Comparison of ENCODE assay signal across 9 cellular contexts in genomic region chrX:25021132-25021498, GRCh38. TPM values are rescaled to one million over a fixed set of nuclear protein-coding genes. Genes with fewer than 3 reads are reported as not detected.
DNase-seq lines count a peak whose midpoint lies in the region; ATAC-seq and TF ChIP-seq lines count a peak whose summit lies in the region.
"Had no signal": no experiment of that assay in that cellular context is flagged by ENCODE, and none has a peak within 500 bp of the region (broad histone marks: within the 10 kb centered on the region; RNA-seq: fewer than 3 reads in every experiment).

No MANE protein-coding gene starts in this region.

- no peak overlapping the region for H2AK5ac ChIP-seq in mesendoderm (ENCODE audit: low read length)

- intact Hi-C loops in Caco-2 (cut with micrococcal nuclease; ENCODE audit: unreplicated experiment), result loop anchor here (1.0 to 5.0 kb wide), 3 partner anchors 121 to 269 kb away; no protein-coding TSS in a partner anchor

- no CpG with 5 or more reads among the region's 16 CpGs for WGBS in mesendoderm (ENCODE audit: extremely low coverage, insufficient coverage, low lambda C conversion rate)
- 10 to 32% methylated on average over 16 of the region's 16 CpGs for WGBS in tibial nerve, 2 donors

- peak overlapping the region; percentile 69 for H3K4me3 Mint-ChIP-seq in Caco-2 (ENCODE audit: unreplicated experiment)

- H4K20me1 ChIP-seq in SU-DHL-6 (ENCODE audit: low read depth, low read length), result no peaks in the 10 kb centered on the region

- H3K9me2 ChIP-seq in SU-DHL-6 (replicated peaks; ENCODE audit: insufficient read depth, low read length), result no peaks in the 10 kb centered on the region

- H3F3A ChIP-seq in SU-DHL-6 (ENCODE audit: insufficient read depth), result no peaks in the 10 kb centered on the region

- H3K79me1 ChIP-seq in mesendoderm (ENCODE audit: low read length), result no peaks in the 10 kb centered on the region

- H3K4ac ChIP-seq in mesendoderm (ENCODE audit: low read depth, low read length), result no peak overlapping the region

- no peak overlapping the region for H3K18ac ChIP-seq in mesendoderm (ENCODE audit: low read length)

- no peak for TF ChIP-seq EP300 in tibial nerve (IDR thresholded peaks at IDR 0.05)

- peaks cover 6% of the 10 kb centered on the region for H3K36me3 Mint-ChIP-seq in Caco-2 (ENCODE audit: insufficient read depth, unreplicated experiment)

- POLR2A ChIA-PET in Caco-2 (lab: Charles Lee) (no interaction called here), HEK293 (lab: Yijun Ruan, JAX) (no interaction called here)

- TF ChIP-seq CTCF in Caco-2 (IDR thresholded peaks at IDR 0.05; ENCODE audit: insufficient read depth in 1 of 2, low read depth in 1 of 2, low read length in 1 of 2, severe bottlenecking in 1 of 2, unreplicated experiment in 1 of 2) (peak in 1 of 2 experiments; percentile 3), HEK293 (tag by site-specific recombination; IDR thresholded peaks at IDR 0.05) (no peak), SU-DHL-6 (IDR thresholded peaks at IDR 0.05; ENCODE audit: insufficient read depth, low read length, poor library complexity, severe bottlenecking) (no peak), tibial nerve (IDR thresholded peaks at IDR 0.05) (no peak)

- H3K4me3 ChIP-seq in Caco-2 (ENCODE audit: low read depth, low read length) (peak overlapping the region; percentile 35), HEK293 (ENCODE audit: low read depth, low read length) (peak overlapping the region; percentile 40), SU-DHL-6 (ENCODE audit: insufficient read depth, low read length, poor library complexity, severe bottlenecking) (peak overlapping the region; percentile 26), mesendoderm (ENCODE audit: low read length) (no peak overlapping the region), tibial nerve (no peak overlapping the region)

- no peak overlapping the region for H3K27ac Mint-ChIP-seq in Caco-2 (ENCODE audit: unreplicated experiment)

- H3K79me2 ChIP-seq in SU-DHL-6 (ENCODE audit: insufficient read depth, low read length) (no peaks in the 10 kb centered on the region), mesendoderm (ENCODE audit: control insufficient read depth, insufficient read depth, low read length) (no peaks in the 10 kb centered on the region)

- H2BK120ac ChIP-seq in mesendoderm (ENCODE audit: low read depth, low read length), result no peak overlapping the region

- no peaks in the 10 kb centered on the region for H3K9me3 Mint-ChIP-seq in Caco-2 (ENCODE audit: unreplicated experiment)

- H4K8ac ChIP-seq in mesendoderm (ENCODE audit: low read depth, low read length), result no peak overlapping the region

- no peak overlapping the region for H4K5ac ChIP-seq in mesendoderm (ENCODE audit: low read length)

- BruUV-seq in Caco-2 (replicated peaks; lab: Mats Ljungman, UMichigan), result no TSS peak

- H2AFZ ChIP-seq in SU-DHL-6 (ENCODE audit: low read depth, low read length, severe bottlenecking), result no peak overlapping the region

- H3K4me1 ChIP-seq in Caco-2 (no peaks in the 10 kb centered on the region), HEK293 (ENCODE audit: control insufficient read depth, insufficient read depth, low read length) (peaks cover 16% of the 10 kb centered on the region), mesendoderm (ENCODE audit: control insufficient read depth, low read depth, low read length) (no peaks in the 10 kb centered on the region), tibial nerve (peaks cover 0 to 17% (median 0%) of the 10 kb centered on the region in 4 donors)

- no peak overlapping the region for H3K56ac ChIP-seq in mesendoderm (ENCODE audit: low read length)

- DNase-seq in Caco-2 (no peak), mesendoderm (no peak), RPMI8226 (no peak), tibial nerve (ENCODE audit: low spot score in 2 of 2) (no peak)
- DNase-seq: left cardiac atrium had no signal

- ATAC-seq in HG03139 (IDR thresholded peaks at IDR 0.05; ENCODE audit: unreplicated experiment) (no peak), HG03521 (IDR thresholded peaks at IDR 0.05; ENCODE audit: unreplicated experiment) (no peak)

- no peak overlapping the region for H3K23ac ChIP-seq in mesendoderm (ENCODE audit: low read length)

- no peak overlapping the region for H3K27ac ChIP-seq in HEK293 (ENCODE audit: extremely low read depth, low read depth, low read length)
- H3K27ac ChIP-seq in SU-DHL-6 (ENCODE audit: low read depth, low read length), result no peak overlapping the region
- no peak overlapping the region for H3K27ac ChIP-seq in mesendoderm (ENCODE audit: low read depth, low read length)
- no peak overlapping the region for H3K27ac ChIP-seq in tibial nerve

- H3K4me2 ChIP-seq in SU-DHL-6 (ENCODE audit: low read depth, low read length, poor library complexity, severe bottlenecking), result peak overlapping the region; percentile 56
- H3K4me2 ChIP-seq in mesendoderm (ENCODE audit: low read length), result peak overlapping the region; percentile 31

- no peak overlapping the region for H2BK15ac ChIP-seq in mesendoderm (replicated peaks; ENCODE audit: low read depth)

- no peak overlapping the region for H3K9ac ChIP-seq in SU-DHL-6 (ENCODE audit: low read length)
- H3K9ac ChIP-seq in mesendoderm (ENCODE audit: low read length), result no peak overlapping the region

- CTCF ChIA-PET in Caco-2 (lab: Charles Lee), result interaction anchor here (1.5 to 1.6 kb wide), 2 partner anchors 25 to 182 kb away, joined by 6 to 11 read pairs; no protein-coding TSS in a partner anchor
- CTCF ChIA-PET in HEK293 (lab: Yijun Ruan, JAX), result interaction anchor here (0.6 to 3.6 kb wide), 17 partner anchors 8 to 1400 kb away, joined by 3 to 24 read pairs (median 3); no protein-coding TSS in a partner anchor

- no peak overlapping the region for H2BK5ac ChIP-seq in mesendoderm (ENCODE audit: low read length)

- H3K27me3 ChIP-seq in Caco-2 (replicated peaks; ENCODE audit: control insufficient read depth, insufficient read depth, low read length) (no peaks in the 10 kb centered on the region; the same call in 1 of the 2 replicates), SU-DHL-6 (ENCODE audit: low read length) (no peaks in the 10 kb centered on the region), mesendoderm (ENCODE audit: insufficient read depth, low read length, poor library complexity) (peaks cover 33% of the 10 kb centered on the region), tibial nerve (peaks cover 2 to 99% of the 10 kb centered on the region in 2 donors)

- H3K36me3 ChIP-seq in Caco-2 (ENCODE audit: control insufficient read depth, insufficient read depth, low read length) (no peaks in the 10 kb centered on the region), HEK293 (ENCODE audit: control insufficient read depth in 2 of 2, insufficient read depth in 1 of 2, low read length in 2 of 2) (no peaks in the 10 kb centered on the region), SU-DHL-6 (ENCODE audit: low read length) (no peaks in the 10 kb centered on the region), mesendoderm (ENCODE audit: control insufficient read depth, insufficient read depth, low read length) (no peaks in the 10 kb centered on the region), tibial nerve (no peaks in the 10 kb centered on the region)

- no peaks in the 10 kb centered on the region for H3K4me1 Mint-ChIP-seq in Caco-2 (ENCODE audit: low read depth, unreplicated experiment)

- no peak for TF ChIP-seq POLR2A in tibial nerve (IDR thresholded peaks at IDR 0.05)

- peaks cover 34% of the 10 kb centered on the region for H3K27me3 Mint-ChIP-seq in Caco-2 (ENCODE audit: insufficient read depth, unreplicated experiment)

- H3K9me3 ChIP-seq in Caco-2 (no peaks in the 10 kb centered on the region), HEK293 (ENCODE audit: control insufficient read depth, insufficient read depth, low read depth, low read length) (no peaks in the 10 kb centered on the region), SU-DHL-6 (ENCODE audit: insufficient read depth, low read length) (no peaks in the 10 kb centered on the region), tibial nerve (no peaks in the 10 kb centered on the region)

TF ChIP-seq in HEK293, 187 proteins besides CTCF, POLR2A, EP300 and RAD21 (continues in another document):
- TF ChIP-seq, protein P1, sequence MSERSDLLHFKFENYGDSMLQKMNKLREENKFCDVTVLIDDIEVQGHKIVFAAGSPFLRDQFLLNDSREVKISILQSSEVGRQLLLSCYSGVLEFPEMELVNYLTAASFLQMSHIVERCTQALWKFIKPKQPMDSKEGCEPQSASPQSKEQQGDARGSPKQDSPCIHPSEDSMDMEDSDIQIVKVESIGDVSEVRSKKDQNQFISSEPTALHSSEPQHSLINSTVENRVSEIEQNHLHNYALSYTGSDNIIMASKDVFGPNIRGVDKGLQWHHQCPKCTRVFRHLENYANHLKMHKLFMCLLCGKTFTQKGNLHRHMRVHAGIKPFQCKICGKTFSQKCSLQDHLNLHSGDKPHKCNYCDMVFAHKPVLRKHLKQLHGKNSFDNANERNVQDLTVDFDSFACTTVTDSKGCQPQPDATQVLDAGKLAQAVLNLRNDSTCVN (tag by site-specific recombination; optimal IDR thresholded peaks at IDR 0.05), result peak; percentile 9
- no peak for TF ChIP-seq ZBTB11 (tag by site-specific recombination; conservative IDR thresholded peaks at IDR 0.05; ENCODE audit: low read depth)

RNA-seq across cellular contexts. Expression of gene ARX, which starts 5.3 kb away (rescaled TPM):
- total RNA-seq in Caco-2 (2022), result 0.49 and 0.52 TPM in 2 replicates
- 0.04 TPM for polyA plus RNA-seq in mesendoderm (2013, experiment 1 of 2)
- polyA plus RNA-seq in mesendoderm (2013, experiment 2 of 2), result 0.01 TPM
- not detected for total RNA-seq in tibial nerve
- total RNA-seq: left cardiac atrium had no signal

Comparison
In these comparisons a context has a peak if more than half of its experiments do, and no peak if none do; other contexts are left out.
1. H3K4me3 ChIP-seq: peak in Caco-2 (single experiment), HEK293 (single experiment) and SU-DHL-6 (single experiment); none in mesendoderm (single experiment) and tibial nerve (0 of 4).